In the genomic region with DNA sequence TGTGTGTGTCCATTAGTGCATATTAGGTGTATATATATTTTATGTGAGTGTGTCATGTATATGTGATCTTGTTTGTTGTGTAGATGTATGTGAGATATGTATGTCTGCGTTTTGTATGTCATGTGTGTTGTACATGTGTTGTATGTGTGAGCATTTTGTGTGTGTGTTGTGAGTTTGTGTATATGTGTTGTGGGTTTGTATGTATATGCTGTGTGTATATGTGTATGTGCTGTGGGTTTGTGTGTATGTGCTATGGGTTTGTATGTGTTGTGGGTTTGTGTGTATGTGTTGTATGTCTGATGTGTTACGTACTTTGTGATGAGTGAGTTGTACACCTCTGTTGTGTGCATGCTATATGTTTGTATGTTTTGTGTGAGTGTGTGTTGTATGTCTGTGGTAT, we compare ENCODE assay signal across 26 cellular contexts. TPM values are rescaled to one million over a fixed set of nuclear protein-coding genes. Genes with fewer than 3 reads are reported as not detected.
A peak's percentile ranks its signal among the peaks of the same experiment; 100 is the strongest.
DNase-seq lines count a peak whose midpoint lies in the region; ATAC-seq, FAIRE-seq and TF ChIP-seq lines count a peak whose summit lies in the region.
"Had no signal": no experiment of that assay in that cellular context is flagged by ENCODE, and none has a peak within 500 bp of the region (broad histone marks: within the 10 kb centered on the region; RNA-seq: fewer than 3 reads in every experiment).

No MANE protein-coding gene starts in this region.

- H3K79me1 ChIP-seq in H1 (ENCODE audit: low read depth, low read length) = no peaks in the 10 kb centered on the region

- WGBS in HepG2 (ENCODE audit: low lambda C conversion rate) = 50% methylated on average over 2 of the region's 2 CpGs
- WGBS in right lobe of liver (ENCODE audit: insufficient coverage, low coverage, low lambda C conversion rate, missing lambda C conversion rate) = 64% methylated on average over 2 of the region's 2 CpGs
- 81% methylated on average over 2 of the region's 2 CpGs; no CpG with 5 or more reads in 1 of the 2 experiments for WGBS in H1 (ENCODE audit: extremely low coverage in 1 of 2, insufficient coverage in 1 of 2, insufficient read length in 1 of 2, insufficient replicate concordance in 2 of 2, low coverage in 1 of 2, low lambda C conversion rate in 2 of 2, missing lambda C conversion rate in 1 of 2), 2 experiments
- WGBS in thyroid gland, 2 donors = 81 to 96% methylated on average over 2 of the region's 2 CpGs

- H2AFZ ChIP-seq in HepG2 (ENCODE audit: low read length) (no peak overlapping the region), astrocyte (ENCODE audit: low read depth, low read length) (no peak overlapping the region), H1 (ENCODE audit: low read length) (no peak overlapping the region)
- H2AFZ ChIP-seq: GM23338 had no signal

- TF ChIP-seq EP300 in HepG2 (IDR thresholded peaks at IDR 0.05; ENCODE audit: low read depth in 2 of 2, low read length in 2 of 2) (no peak), HepG2 (CRISPR knock-in tag; IDR thresholded peaks at IDR 0.05; ENCODE audit: borderline replicate concordance) (no peak), H1 (IDR thresholded peaks at IDR 0.05; ENCODE audit: borderline replicate concordance in 1 of 2, low read depth in 2 of 2, low read length in 2 of 2) (no peak)

- TF ChIP-seq POLR2A in HepG2 (IDR thresholded peaks at IDR 0.05; ENCODE audit: insufficient read depth in 1 of 2, low read depth in 2 of 2, low read length in 2 of 2) (no peak), right lobe of liver (IDR thresholded peaks at IDR 0.05) (no peak), H1 (IDR thresholded peaks at IDR 0.05; ENCODE audit: control extremely low read depth in 1 of 2, low read depth in 2 of 2, low read length in 2 of 2) (no peak), thyroid gland (IDR thresholded peaks at IDR 0.05) (no peak)

- no peak for TF ChIP-seq RAD21 in HepG2 (CRISPR knock-in tag; IDR thresholded peaks at IDR 0.05)
- no peak for TF ChIP-seq RAD21 in H1 (IDR thresholded peaks at IDR 0.05 in 1 of 2, conservative IDR thresholded peaks at IDR 0.05 in 1 of 2; ENCODE audit: low read depth in 2 of 2, low read length in 2 of 2)

- ATAC-seq in HepG2 = no peak
- no peak for ATAC-seq in right lobe of liver
- ATAC-seq: GM12878, GM23338 had no signal

- H3K4ac ChIP-seq in H1 (replicated peaks; ENCODE audit: insufficient read length, low read depth, low read length) = no peak overlapping the region

- H2BK15ac ChIP-seq in H1 (ENCODE audit: low read length) = no peak overlapping the region

- H2BK20ac ChIP-seq in H1 (ENCODE audit: low read length) = no peak overlapping the region

- no peaks in the 10 kb centered on the region for H3K36me3 Mint-ChIP-seq in astrocyte (ENCODE audit: low read depth, unreplicated experiment)
- H3K36me3 Mint-ChIP-seq: CD14-positive monocyte; CD8-positive, alpha-beta memory T cell had no signal

- no peak overlapping the region for H3K4me3 Mint-ChIP-seq in astrocyte (ENCODE audit: unreplicated experiment)
- H3K4me3 Mint-ChIP-seq: CD14-positive monocyte; CD4-positive, alpha-beta T cell; CD8-positive, alpha-beta memory T cell; GM23338 had no signal

- peak overlapping the region; percentile 96 for H3K56ac ChIP-seq in H1 (replicated peaks; ENCODE audit: insufficient read length, low read depth, low read length)

- H3K14ac ChIP-seq in H1 (ENCODE audit: insufficient read length) = no peak overlapping the region

- H3K27ac ChIP-seq in HepG2 (ENCODE audit: extremely low read length, insufficient read depth, low read length) (no peak overlapping the region), right lobe of liver (no peak overlapping the region), astrocyte (ENCODE audit: low read depth, low read length) (no peak overlapping the region), H1 (ENCODE audit: low read depth, low read length) (no peak overlapping the region), thyroid gland (no peak overlapping the region), caudate nucleus (ENCODE audit: low read depth, low read length) (no peak overlapping the region)
- H3K27ac ChIP-seq: 22Rv1; BLaER1 treated with 17β-estradiol and CSF1 and Interleukin-3, amounts not matched to agents 10 nM and 100 nM had no signal

- FAIRE-seq in HepG2 (lab: Jason Lieb, UNC) (no peak), astrocyte (lab: Jason Lieb, UNC) (peak; percentile 73), H1 (lab: Jason Lieb, UNC) (no peak)
- FAIRE-seq: A204.1, D721Med, GM12878, GM18507, H54 had no signal

- no peak overlapping the region for H3K4me3 ChIP-seq in HepG2 (replicated peaks in 1 of 3; ENCODE audit: insufficient read depth in 1 of 3, low read depth in 2 of 3, low read length in 3 of 3)
- no peak overlapping the region for H3K4me3 ChIP-seq in right lobe of liver
- H3K4me3 ChIP-seq in astrocyte (ENCODE audit: insufficient read depth, low read depth, low read length) = no peak overlapping the region
- no peak overlapping the region for H3K4me3 ChIP-seq in H1 (ENCODE audit: extremely low read depth in 1 of 4, insufficient read depth in 2 of 4, low read depth in 3 of 4, low read length in 4 of 4)
- H3K4me3 ChIP-seq in thyroid gland (replicated peaks in 1 of 3) = no peak overlapping the region
- H3K4me3 ChIP-seq: BLaER1 treated with 17β-estradiol and CSF1 and Interleukin-3, amounts not matched to agents 10 nM and 100 nM; GM12878; GM23338; HAP-1 had no signal

- peaks cover 9% of the 10 kb centered on the region for H3K27me3 Mint-ChIP-seq in astrocyte (ENCODE audit: low read depth, unreplicated experiment)
- H3K27me3 Mint-ChIP-seq: CD4-positive, alpha-beta T cell had no signal

- H4K91ac ChIP-seq in H1 (replicated peaks; ENCODE audit: insufficient read length, low read length) = no peak overlapping the region

- H4K8ac ChIP-seq in H1 (ENCODE audit: extremely low read depth, insufficient read depth, low read length) = no peak overlapping the region

- H3K9ac ChIP-seq in HepG2 (ENCODE audit: insufficient read depth, low read depth, low read length) (no peak overlapping the region), astrocyte (ENCODE audit: low read length) (no peak overlapping the region), H1 (replicated peaks in 1 of 4; ENCODE audit: extremely low read depth in 1 of 4, low read depth in 3 of 4, low read length in 3 of 4) (no peak overlapping the region; a peak in 1 of 7 replicates)
- H3K9ac ChIP-seq: BLaER1 treated with 17β-estradiol and CSF1 and Interleukin-3, amounts not matched to agents 10 nM and 100 nM had no signal

- H3K4me2 ChIP-seq in HepG2 (ENCODE audit: low read depth, low read length) (no peak overlapping the region), astrocyte (ENCODE audit: low read length) (no peak overlapping the region), H1 (ENCODE audit: insufficient read depth in 1 of 2, low read depth in 2 of 2, low read length in 2 of 2) (no peak overlapping the region)
- H3K4me2 ChIP-seq: BLaER1 treated with 17β-estradiol and CSF1 and Interleukin-3, amounts not matched to agents 10 nM and 100 nM; GM23338 had no signal

- no peaks in the 10 kb centered on the region for H3K4me1 Mint-ChIP-seq in astrocyte (ENCODE audit: low read depth, unreplicated experiment)
- H3K4me1 Mint-ChIP-seq: CD14-positive monocyte; CD8-positive, alpha-beta memory T cell; GM23338 had no signal

- H3K4me1 ChIP-seq in HepG2 (ENCODE audit: insufficient read depth, low read length) (no peaks in the 10 kb centered on the region), right lobe of liver (no peaks in the 10 kb centered on the region), astrocyte (ENCODE audit: insufficient read depth, low read length) (no peaks in the 10 kb centered on the region), H1 (replicated peaks in 1 of 4; ENCODE audit: control insufficient read depth in 3 of 4, insufficient read depth in 4 of 4, low read length in 3 of 4) (no peaks in the 10 kb centered on the region), thyroid gland (no peaks in the 10 kb centered on the region)
- H3K4me1 ChIP-seq: BE2C, HAP-1 had no signal

- no peak overlapping the region for H3K27ac Mint-ChIP-seq in astrocyte (ENCODE audit: unreplicated experiment)
- H3K27ac Mint-ChIP-seq: CD14-positive monocyte; CD4-positive, alpha-beta T cell; CD8-positive, alpha-beta memory T cell; GM23338 had no signal

- peaks cover 6% of the 10 kb centered on the region for H3K9me3 Mint-ChIP-seq in astrocyte (ENCODE audit: unreplicated experiment)

- H3K18ac ChIP-seq in H1 (ENCODE audit: extremely low read depth, low read length) = no peak overlapping the region

- H3K36me3 ChIP-seq in HepG2 (replicated peaks in 1 of 2; ENCODE audit: control insufficient read depth in 1 of 2, insufficient read depth in 2 of 2, low read length in 2 of 2) = no peaks in the 10 kb centered on the region
- no peaks in the 10 kb centered on the region for H3K36me3 ChIP-seq in right lobe of liver
- no peaks in the 10 kb centered on the region for H3K36me3 ChIP-seq in astrocyte (ENCODE audit: insufficient read depth, low read length)
- no peaks in the 10 kb centered on the region for H3K36me3 ChIP-seq in H1 (ENCODE audit: control insufficient read depth in 2 of 4, insufficient read depth in 4 of 4, low read length in 3 of 4)
- H3K36me3 ChIP-seq in thyroid gland = no peaks in the 10 kb centered on the region
- H3K36me3 ChIP-seq: BE2C; BLaER1 treated with 17β-estradiol and CSF1 and Interleukin-3, amounts not matched to agents 10 nM and 100 nM; HAP-1 had no signal

- H2BK5ac ChIP-seq in H1 (ENCODE audit: low read depth, low read length) = no peak overlapping the region

- H3K27me3 ChIP-seq in HepG2 (ENCODE audit: control insufficient read depth in 1 of 2, insufficient read depth in 2 of 2, low read length in 2 of 2) = no peaks in the 10 kb centered on the region
- no peaks in the 10 kb centered on the region for H3K27me3 ChIP-seq in right lobe of liver
- peaks cover 2% of the 10 kb centered on the region for H3K27me3 ChIP-seq in astrocyte (ENCODE audit: insufficient read depth, low read length)
- no peaks in the 10 kb centered on the region for H3K27me3 ChIP-seq in H1 (replicated peaks in 1 of 4; ENCODE audit: control insufficient read depth in 3 of 4, extremely low read depth in 1 of 4, insufficient read depth in 3 of 4, low read length in 3 of 4)
- H3K27me3 ChIP-seq in thyroid gland = no peaks in the 10 kb centered on the region
- H3K27me3 ChIP-seq: BLaER1 treated with 17β-estradiol and CSF1 and Interleukin-3, amounts not matched to agents 10 nM and 100 nM had no signal

- POLR2A ChIA-PET in HepG2 (lab: Yijun Ruan, JAX) (no interaction called here), H1 (lab: Charles Lee; ENCODE audit: partially characterized antibody) (no interaction called here)

- H3K79me2 ChIP-seq in HepG2 (ENCODE audit: insufficient read depth, low read length) (no peaks in the 10 kb centered on the region), astrocyte (ENCODE audit: insufficient read depth, low read length) (no peaks in the 10 kb centered on the region), H1 (ENCODE audit: control insufficient read depth in 1 of 2, insufficient read depth in 2 of 2, low read length in 2 of 2) (0 out of 4 replicates have a peak, but pooled peaks cover 0 to 3% of the 10 kb centered on the region in 2 experiments)

- in situ Hi-C loops in HepG2 (cut with HindIII; ENCODE audit: extremely low pct_ligation_motif_present, low pct_unique_long_range_greater_than_20kb) = no loop called here

- CTCF ChIA-PET in HepG2 (lab: Yijun Ruan, JAX; ENCODE audit: low intra/inter-chr PET ratio, low total read pairs) (no interaction called here), H1 (lab: Charles Lee; ENCODE audit: partially characterized antibody) (no interaction called here)

- intact Hi-C loops in HepG2 (cut with micrococcal nuclease; ENCODE audit: unreplicated experiment) = no loop called here
- intact Hi-C loops in right lobe of liver (cut with DNase I) = no loop called here
- intact Hi-C loops in thyroid gland (cut with DNase I) = no loop called here

- TF ChIP-seq CTCF in HepG2 (CRISPR knock-in tag; IDR thresholded peaks at IDR 0.05) (no peak), right lobe of liver (IDR thresholded peaks at IDR 0.05) (no peak), astrocyte (IDR thresholded peaks at IDR 0.05; ENCODE audit: insufficient read depth, low read depth, low read length) (no peak), H1 (IDR thresholded peaks at IDR 0.05; ENCODE audit: control extremely low read depth in 1 of 3, insufficient read depth in 1 of 3, low read depth in 1 of 3, low read length in 3 of 3) (no peak), thyroid gland (IDR thresholded peaks at IDR 0.05) (no peak)

- no peak overlapping the region for H2AK5ac ChIP-seq in H1 (ENCODE audit: low read depth, low read length)

- H2BK120ac ChIP-seq in H1 (replicated peaks; ENCODE audit: low read depth, low read length) = no peak overlapping the region

- peaks cover 8% of the 10 kb centered on the region; the same call in 1 of the 2 replicates for H3K23me2 ChIP-seq in H1 (ENCODE audit: low read depth, low read length)

- H4K20me1 ChIP-seq in HepG2 (ENCODE audit: insufficient read depth, low read length) = no peaks in the 10 kb centered on the region
- H4K20me1 ChIP-seq in astrocyte (ENCODE audit: insufficient read depth, low read length) = no peaks in the 10 kb centered on the region
- H4K20me1 ChIP-seq in H1 (replicated peaks in 1 of 2; ENCODE audit: control insufficient read depth in 1 of 2, insufficient read depth in 2 of 2, low read length in 2 of 2) = peaks cover 0 to 1% of the 10 kb centered on the region in 2 experiments
- H4K20me1 ChIP-seq: BLaER1 treated with 17β-estradiol and CSF1 and Interleukin-3, amounts not matched to agents 10 nM and 100 nM had no signal

- H4K5ac ChIP-seq in H1 (ENCODE audit: insufficient read length, low read depth, low read length) = no peak overlapping the region

- no peak overlapping the region for H2BK12ac ChIP-seq in H1 (ENCODE audit: low read depth, low read length)

- DNase-seq in HepG2 (ENCODE audit: low spot score) = no peak
- DNase-seq in right lobe of liver = no peak
- DNase-seq in astrocyte (ENCODE audit: low read depth) = no peak
- DNase-seq in H1 (ENCODE audit: low read depth in 1 of 2, low spot score in 2 of 2) = no peak
- DNase-seq in amygdala (lab: John Stamatoyannopoulos, UW) = no peak
- no peak for DNase-seq in thyroid gland
- DNase-seq in caudate nucleus (lab: John Stamatoyannopoulos, UW) = no peak
- DNase-seq: ACHN; AML-193; BE2C; CD4-positive, alpha-beta T cell; CD8-positive, alpha-beta memory T cell; DMS 273 treated with DMSO at 0.1 percent for 48 hours; DMS79; EL; GDM1 had no signal

- H3K23ac ChIP-seq in H1 (ENCODE audit: insufficient read length) = no peak overlapping the region

- no peaks in the 10 kb centered on the region for H3K9me3 ChIP-seq in HepG2 (ENCODE audit: low read length)
- no peaks in the 10 kb centered on the region for H3K9me3 ChIP-seq in right lobe of liver
- no peaks in the 10 kb centered on the region for H3K9me3 ChIP-seq in astrocyte (ENCODE audit: insufficient read depth, low read depth, low read length)
- H3K9me3 ChIP-seq in H1 (ENCODE audit: insufficient read depth in 2 of 2, low read depth in 1 of 2, low read length in 1 of 2) = peaks cover 53 to 55% of the 10 kb centered on the region in 2 experiments
- no peaks in the 10 kb centered on the region for H3K9me3 ChIP-seq in thyroid gland
- H3K9me3 ChIP-seq: BE2C, HAP-1 had no signal

- BruUV-seq in HepG2 (replicated peaks; lab: Mats Ljungman, UMichigan) = no TSS peak

RNA-seq across cellular contexts. Expression of a gene that starts 8.1 kb away (rescaled TPM):
- not detected in 2 replicates for total RNA-seq in HepG2 (2016; rRNA removed; fragmentation: Illumina TruSeq; extraction: Trizol)
- not detected in 2 replicates for total RNA-seq in HepG2 (2016; cell fraction: cytosol; rRNA removed; fragmentation: Illumina TruSeq; extraction: Trizol; ENCODE audit: low read depth)
- not detected in 2 replicates for total RNA-seq in HepG2 (2016; cell fraction: insoluble cytoplasmic fraction; rRNA removed; fragmentation: Illumina TruSeq; extraction: Trizol)
- not detected in 2 replicates for total RNA-seq in HepG2 (2016; cell fraction: membrane; rRNA removed; fragmentation: Illumina TruSeq; extraction: Trizol)
- total RNA-seq in HepG2 (2016; cell fraction: nucleus; rRNA removed; fragmentation: Illumina TruSeq; extraction: Trizol) = not detected in 2 replicates
- polyA plus RNA-seq in HepG2 (2011; rRNA removed) = 0.04 and 0.12 TPM in 2 replicates
- polyA plus RNA-seq in HepG2 (2011; cell fraction: cytosol; rRNA removed) = not detected in 2 replicates
- 0.19 TPM in 1 of 2 replicates, not detected in the other for polyA plus RNA-seq in HepG2 (2011; cell fraction: nucleus; rRNA removed)
- not detected in 2 replicates for polyA plus RNA-seq in HepG2 (2012)
- not detected in 2 replicates for polyA plus RNA-seq in HepG2 (2016; cell fraction: cytosol; fragmentation: Illumina TruSeq; extraction: Trizol; ENCODE audit: low read depth)
- not detected in 2 replicates for polyA plus RNA-seq in HepG2 (2016; cell fraction: insoluble cytoplasmic fraction; fragmentation: Illumina TruSeq; extraction: Trizol; ENCODE audit: low read depth)
- polyA plus RNA-seq in HepG2 (2016; cell fraction: membrane; fragmentation: Illumina TruSeq; extraction: Trizol; ENCODE audit: low read depth) = not detected in 2 replicates
- not detected in 2 replicates for polyA plus RNA-seq in HepG2 (2016; cell fraction: nucleus; fragmentation: Illumina TruSeq; extraction: Trizol; ENCODE audit: insufficient read depth, low read depth)
- polyA minus RNA-seq in HepG2 (2011; rRNA and poly(A)+ RNA removed; ENCODE audit: low replicate concordance) = 0.16 TPM in 1 of 2 replicates, not detected in the other
- polyA minus RNA-seq in HepG2 (2011; cell fraction: cytosol; rRNA and poly(A)+ RNA removed) = not detected in 2 replicates
- 0.37 TPM in 1 of 2 replicates, not detected in the other for polyA minus RNA-seq in HepG2 (2011; cell fraction: nucleus; rRNA and poly(A)+ RNA removed)
- total RNA-seq in right lobe of liver = under 1 TPM in 3 of 6 experiments, not detected in 3; 0.14 to 0.31 (median 0.16) TPM
- not detected in 2 replicates for total RNA-seq in astrocyte
- not detected in 2 replicates for total RNA-seq in H1 (2021; fragmentation: NEBNext Ultra II Directional; extraction: Animal tissue kit (Norgen Biotek cat#: 25700))
- not detected in 2 replicates for polyA plus RNA-seq in H1 (2011; rRNA removed)
- not detected for polyA plus RNA-seq in H1 (2011; cell fraction: cytosol; rRNA removed)
- polyA plus RNA-seq in H1 (2011; cell fraction: nucleus; rRNA removed) = 0.10 TPM
- polyA plus RNA-seq in H1 (2012, experiment 1 of 2) = not detected in 4 replicates
- polyA plus RNA-seq in H1 (2012, experiment 2 of 2) = not detected
- polyA plus RNA-seq in H1 (2013, experiment 1 of 2) = not detected
- not detected for polyA plus RNA-seq in H1 (2013, experiment 2 of 2)
- polyA minus RNA-seq in H1 (2011; rRNA and poly(A)+ RNA removed) = not detected in 2 replicates
- polyA minus RNA-seq in H1 (2011; cell fraction: cytosol; rRNA and poly(A)+ RNA removed) = not detected
- polyA minus RNA-seq in H1 (2011; cell fraction: nucleus; rRNA and poly(A)+ RNA removed) = not detected
- not detected for total RNA-seq in thyroid gland
- total RNA-seq: CD4-positive, alpha-beta T cell; CD8-positive, alpha-beta memory T cell; GM12878; GM23338 had no signal
- polyA plus RNA-seq: CD14-positive monocyte; CD8-positive, alpha-beta memory T cell; GM12878; GM23338 had no signal

RNA-seq across cellular contexts. Expression of a gene that starts 21.0 kb away (rescaled TPM):
- total RNA-seq in HepG2 (2016; rRNA removed; fragmentation: Illumina TruSeq; extraction: Trizol) (9.3 and 13.4 TPM in 2 replicates), right lobe of liver (1 to 10 TPM; 2.4 to 4.1 (median 3.3) TPM), astrocyte (3.2 and 5.3 TPM in 2 replicates), thyroid gland (10 to 100 TPM; 13.4 to 41.7 (median 19.9) TPM)
- total RNA-seq in HepG2 (2016; cell fraction: cytosol; rRNA removed; fragmentation: Illumina TruSeq; extraction: Trizol; ENCODE audit: low read depth) = 0.30 and 0.44 TPM in 2 replicates
- total RNA-seq in HepG2 (2016; cell fraction: insoluble cytoplasmic fraction; rRNA removed; fragmentation: Illumina TruSeq; extraction: Trizol) = 8.2 and 12.5 TPM in 2 replicates
- total RNA-seq in HepG2 (2016; cell fraction: membrane; rRNA removed; fragmentation: Illumina TruSeq; extraction: Trizol) = 3.4 and 3.5 TPM in 2 replicates
- 8.3 and 9.1 TPM in 2 replicates for total RNA-seq in HepG2 (2016; cell fraction: nucleus; rRNA removed; fragmentation: Illumina TruSeq; extraction: Trizol)
- polyA plus RNA-seq in HepG2 (2011; rRNA removed) (0.86 and 0.92 TPM in 2 replicates), H1 (2011; rRNA removed) (1.2 and 1.3 TPM in 2 replicates)
- 0.88 and 1.1 TPM in 2 replicates for polyA plus RNA-seq in HepG2 (2011; cell fraction: cytosol; rRNA removed)
- polyA plus RNA-seq in HepG2 (2011; cell fraction: nucleus; rRNA removed) = 4.9 TPM in 2 replicates
- polyA plus RNA-seq in HepG2 (2012) = 2.8 and 3.6 TPM in 2 replicates
- 0.41 and 0.52 TPM in 2 replicates for polyA plus RNA-seq in HepG2 (2016; cell fraction: cytosol; fragmentation: Illumina TruSeq; extraction: Trizol; ENCODE audit: low read depth)
- 8.3 and 8.8 TPM in 2 replicates for polyA plus RNA-seq in HepG2 (2016; cell fraction: insoluble cytoplasmic fraction; fragmentation: Illumina TruSeq; extraction: Trizol; ENCODE audit: low read depth)
- polyA plus RNA-seq in HepG2 (2016; cell fraction: membrane; fragmentation: Illumina TruSeq; extraction: Trizol; ENCODE audit: low read depth) = 1.1 and 1.3 TPM in 2 replicates
- polyA plus RNA-seq in HepG2 (2016; cell fraction: nucleus; fragmentation: Illumina TruSeq; extraction: Trizol; ENCODE audit: insufficient read depth, low read depth) = 10.0 and 11.0 TPM in 2 replicates
- 2.4 and 5.2 TPM in 2 replicates for polyA minus RNA-seq in HepG2 (2011; rRNA and poly(A)+ RNA removed; ENCODE audit: low replicate concordance)
- polyA minus RNA-seq in HepG2 (2011; cell fraction: cytosol; rRNA and poly(A)+ RNA removed) = 1.1 and 1.5 TPM in 2 replicates
- 7.6 TPM in 2 replicates for polyA minus RNA-seq in HepG2 (2011; cell fraction: nucleus; rRNA and poly(A)+ RNA removed)
- total RNA-seq in H1 (2021; fragmentation: NEBNext Ultra II Directional; extraction: Animal tissue kit (Norgen Biotek cat#: 25700)) = 7.3 and 8.5 TPM in 2 replicates
- polyA plus RNA-seq in H1 (2011; cell fraction: cytosol; rRNA removed) = 1.7 TPM
- polyA plus RNA-seq in H1 (2011; cell fraction: nucleus; rRNA removed) = 1.1 TPM
- 4.6 to 6.8 TPM (median 4.9 TPM) in 4 replicates for polyA plus RNA-seq in H1 (2012, experiment 1 of 2)
- polyA plus RNA-seq in H1 (2012, experiment 2 of 2) = 0.52 TPM
- polyA plus RNA-seq in H1 (2013, experiment 1 of 2) = 4.7 TPM
- polyA plus RNA-seq in H1 (2013, experiment 2 of 2) = 4.2 TPM
- polyA minus RNA-seq in H1 (2011; rRNA and poly(A)+ RNA removed) = 2.2 and 2.7 TPM in 2 replicates
- 3.4 TPM for polyA minus RNA-seq in H1 (2011; cell fraction: cytosol; rRNA and poly(A)+ RNA removed)
- 12.7 TPM for polyA minus RNA-seq in H1 (2011; cell fraction: nucleus; rRNA and poly(A)+ RNA removed)
